Comparison of ENCODE assay signal across 8 cellular contexts in genomic region chr6:33185654-33186187, GRCh38.
"Had no signal": no experiment of that assay in that cellular context is flagged by ENCODE, and none has a peak within 500 bp of the region (broad histone marks: within the 10 kb centered on the region; RNA-seq: fewer than 3 reads in every experiment).

No MANE protein-coding gene starts in this region.

- ATAC-seq: GM12878 had no signal

- DNase-seq: GDM1, GF-D8 had no signal

- FAIRE-seq: G401.6, GM12878, GM12891, GM12892, GM18507, GM19239 had no signal

- H3K4me3 ChIP-seq: GM12878 had no signal
